In the genomic region with DNA sequence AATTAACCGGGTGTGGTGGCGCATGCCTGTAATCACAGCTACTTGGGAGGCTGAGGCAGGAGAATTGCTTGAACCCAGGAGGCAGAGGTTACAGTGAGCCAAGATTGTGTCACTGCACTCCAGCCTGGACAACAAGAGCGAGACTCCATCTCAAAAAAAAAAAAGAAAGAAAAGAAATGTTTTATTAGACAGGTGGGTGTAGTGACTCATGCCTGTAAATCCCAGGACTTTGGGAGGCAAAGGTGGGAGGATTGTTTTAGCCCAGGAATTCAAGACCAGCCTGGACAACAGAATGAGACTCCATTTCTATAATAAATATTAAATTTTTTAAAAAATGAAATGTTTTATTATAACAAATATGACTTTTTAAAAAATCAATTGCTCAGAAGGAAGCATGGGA, we compare ENCODE assay signal across 6 cellular contexts.
DNase-seq lines count a peak whose midpoint lies in the region; ATAC-seq and TF ChIP-seq lines count a peak whose summit lies in the region.
"Not testable (repeated sequence)": the region's sequence is repeated elsewhere in the genome, so short reads cannot be mapped to it uniquely, and the experiment has no call there.

No MANE protein-coding gene starts in this region.

- H3K4me3 ChIP-seq in BLaER1; HCT116 (replicated peaks in 1 of 2; ENCODE audit: low read depth in 1 of 2, low read length in 2 of 2); HEK293 (ENCODE audit: low read depth, low read length); PC-3 (ENCODE audit: low read length): not testable (repeated sequence)

- H3K9me2 ChIP-seq in HCT116 (ENCODE audit: insufficient read depth); PC-3 (replicated peaks; ENCODE audit: low read length): not testable (repeated sequence)

- TF ChIP-seq POLR2A in HCT116 (IDR thresholded peaks at IDR 0.05; ENCODE audit: borderline replicate concordance, extremely low read depth, insufficient read depth, insufficient read length) = not testable (repeated sequence)

- POLR2A ChIA-PET in HCT116 (lab: Charles Lee); HEK293 (lab: Yijun Ruan, JAX); PC-3 (lab: Charles Lee; ENCODE audit: unreplicated experiment): not testable (repeated sequence)

- TF ChIP-seq RAD21 in HCT116 (IDR thresholded peaks at IDR 0.05; ENCODE audit: low read depth) = not testable (repeated sequence)

- not testable (repeated sequence) for H3K9me3 ChIP-seq in BLaER1; HCT116 (ENCODE audit: control insufficient read depth in 1 of 2, insufficient read depth in 1 of 2, low read depth in 1 of 2, low read length in 2 of 2); HEK293 (ENCODE audit: control insufficient read depth, insufficient read depth, low read depth, low read length); PC-3 (ENCODE audit: low read length)

- H2AFZ ChIP-seq in HCT116 (ENCODE audit: low read depth, low read length, poor library complexity, severe bottlenecking); PC-3 (ENCODE audit: low read length): not testable (repeated sequence)

- peak overlapping the region; percentile 83; the same call in 1 of the 2 replicates for H3K4me2 ChIP-seq in BLaER1
- H3K4me2 ChIP-seq in HCT116 (ENCODE audit: low read length) = peak overlapping the region; percentile 32; the same call in 1 of the 2 replicates
- H3K4me2 ChIP-seq in PC-3 (ENCODE audit: low read length) = not testable (repeated sequence)

- DNase-seq in HCT116 (ENCODE audit: low read depth, low spot score) = not testable (repeated sequence)
- DNase-seq in LoVo (ENCODE audit: low spot score) = peak; percentile 23
- peak; percentile 73 for DNase-seq in PC-3
- DNase-seq in renal cortical epithelial cell (ENCODE audit: low read depth) = peak; percentile 16

- H3F3A ChIP-seq in PC-3 (ENCODE audit: low read length, unreplicated experiment) = not testable (repeated sequence)

- H4K20me1 ChIP-seq in BLaER1; HCT116 (ENCODE audit: insufficient read depth); PC-3 (ENCODE audit: low read length): not testable (repeated sequence)

- H3K4me1 ChIP-seq in BLaER1 (peaks cover 57% of the 10 kb centered on the region), HCT116 (ENCODE audit: control insufficient read depth in 1 of 2, insufficient read depth in 2 of 2, low read length in 2 of 2) (peaks cover 6 to 26% of the 10 kb centered on the region in 2 experiments; a peak in 3 of 4 replicates)
- not testable (repeated sequence) for H3K4me1 ChIP-seq in HEK293 (ENCODE audit: control insufficient read depth, insufficient read depth, low read length); PC-3 (ENCODE audit: insufficient read depth, low read length)

- intact Hi-C loops in HCT116 (cut with micrococcal nuclease); PC-3 (cut with micrococcal nuclease): not testable (repeated sequence)

- BruUV-seq in HCT116 (replicated peaks; lab: Mats Ljungman, UMichigan); PC-3 (replicated peaks; lab: Mats Ljungman, UMichigan): not testable (repeated sequence)

- TF ChIP-seq CTCF in HCT116 (IDR thresholded peaks at IDR 0.05 in 2 of 3, conservative IDR thresholded peaks at IDR 0.05 in 1 of 3; ENCODE audit: borderline replicate concordance in 1 of 3, insufficient read depth in 1 of 3, low read depth in 2 of 3, low read length in 2 of 3); HEK293 (tag by site-specific recombination; IDR thresholded peaks at IDR 0.05); PC-3 (conservative IDR thresholded peaks at IDR 0.05; ENCODE audit: low read depth, low read length): not testable (repeated sequence)

- not testable (repeated sequence) for H3K9ac ChIP-seq in BLaER1; HCT116 (ENCODE audit: low read length); PC-3 (ENCODE audit: low read length)

- not testable (repeated sequence) for H3K27me3 ChIP-seq in BLaER1; HCT116 (ENCODE audit: insufficient read depth, low read length); PC-3 (ENCODE audit: low read length)

- peak overlapping the region; percentile 73 for H3K27ac ChIP-seq in BLaER1
- H3K27ac ChIP-seq in HCT116 (ENCODE audit: low read depth, low read length); HEK293 (ENCODE audit: extremely low read depth, low read depth, low read length); PC-3 (ENCODE audit: low read length): not testable (repeated sequence)

- not testable (repeated sequence) for H3K79me2 ChIP-seq in HCT116 (ENCODE audit: insufficient read depth, low read length); PC-3 (ENCODE audit: low read length)

- CTCF ChIA-PET in HCT116 (lab: Charles Lee); HEK293 (lab: Yijun Ruan, JAX); PC-3 (lab: Charles Lee): not testable (repeated sequence)

- RAD21 ChIA-PET in HCT116 (lab: Charles Lee; ENCODE audit: low non-redundant PET in 1 of 2, low total read pairs in 2 of 2, uncharacterized antibody in 2 of 2, unreplicated experiment in 2 of 2) = not testable (repeated sequence)

- not testable (repeated sequence) for H3K36me3 ChIP-seq in BLaER1; HCT116 (ENCODE audit: control insufficient read depth in 1 of 2, insufficient read depth in 2 of 2, low read length in 2 of 2); HEK293 (ENCODE audit: control insufficient read depth in 2 of 2, insufficient read depth in 1 of 2, low read length in 2 of 2); PC-3 (ENCODE audit: low read depth, low read length)

- not testable (repeated sequence) for ATAC-seq in HCT116
- ATAC-seq in PC-3 = peak; percentile 70

TF ChIP-seq in HCT116, 20 proteins besides CTCF, POLR2A, EP300 and RAD21:
- peak; percentile 60 for TF ChIP-seq EGR1 (IDR thresholded peaks at IDR 0.05; ENCODE audit: low read depth)

TF ChIP-seq in HEK293, 187 proteins besides CTCF, POLR2A, EP300 and RAD21:
- TF ChIP-seq EGR2 (tag by site-specific recombination; IDR thresholded peaks at IDR 0.05; ENCODE audit: low read depth) (peak; percentile 87), ZFHX2 (tag by site-specific recombination; conservative IDR thresholded peaks at IDR 0.05) (peak; percentile 79)
